Comparison of ENCODE assay signal across 3 cellular contexts in genomic region chr2:1283020-1283801, GRCh38.
TF ChIP-seq lines count a peak whose summit lies in the region.

No MANE protein-coding gene starts in this region.

TF ChIP-seq in A549, 52 proteins besides CTCF, POLR2A, EP300 and RAD21 (continues in another document):
- TF ChIP-seq HDAC2 (IDR thresholded peaks at IDR 0.05) (no peak), SMC3 (IDR thresholded peaks at IDR 0.05) (no peak), NFE2L2 (conservative IDR thresholded peaks at IDR 0.05; ENCODE audit: low read length) (no peak), CBX8 (IDR thresholded peaks at IDR 0.05) (no peak), BHLHE40 (IDR thresholded peaks at IDR 0.05; ENCODE audit: low read depth, low read length) (no peak), SREBF2 (IDR thresholded peaks at IDR 0.05) (no peak), NPAS2 (CRISPR knock-in tag; IDR thresholded peaks at IDR 0.05; ENCODE audit: borderline replicate concordance) (no peak), REST (IDR thresholded peaks at IDR 0.05) (no peak), ZSCAN20 (CRISPR knock-in tag; IDR thresholded peaks at IDR 0.05) (no peak), HOXA7 (CRISPR knock-in tag; IDR thresholded peaks at IDR 0.05) (no peak), HEYL (CRISPR knock-in tag; IDR thresholded peaks at IDR 0.05) (no peak), HMGXB4 (CRISPR knock-in tag; IDR thresholded peaks at IDR 0.05; ENCODE audit: borderline replicate concordance) (no peak), NR3C1 (IDR thresholded peaks at IDR 0.05) (no peak), ATOH8 (CRISPR knock-in tag; IDR thresholded peaks at IDR 0.05; ENCODE audit: low read depth) (no peak), USF2 (IDR thresholded peaks at IDR 0.05) (no peak), JUNB (IDR thresholded peaks at IDR 0.05) (no peak)

TF ChIP-seq in K562, 482 proteins besides CTCF, POLR2A, EP300 and RAD21:
- TF ChIP-seq CHD1 (IDR thresholded peaks at IDR 0.05; ENCODE audit: low read length), result no peak
- no peak for TF ChIP-seq ZNF41 (CRISPR knock-in tag; conservative IDR thresholded peaks at IDR 0.05)
- TF ChIP-seq E2F1 (CRISPR knock-in tag; IDR thresholded peaks at IDR 0.05), result no peak
- TF ChIP-seq CBFA2T2 (conservative IDR thresholded peaks at IDR 0.05), result no peak
- TF ChIP-seq ELF2 (CRISPR knock-in tag; IDR thresholded peaks at IDR 0.05), result no peak
- TF ChIP-seq PHF8 (IDR thresholded peaks at IDR 0.05; ENCODE audit: borderline replicate concordance, low read length), result no peak
- TF ChIP-seq CBX2 (IDR thresholded peaks at IDR 0.05; ENCODE audit: insufficient read depth, low read length, poor library complexity, severe bottlenecking), result no peak

TF ChIP-seq in HepG2, 621 proteins besides CTCF, POLR2A, EP300 and RAD21:
- TF ChIP-seq ZNF607 (CRISPR knock-in tag; IDR thresholded peaks at IDR 0.05; ENCODE audit: borderline replicate concordance) (no peak), TOE1 (CRISPR knock-in tag; IDR thresholded peaks at IDR 0.05) (no peak), ZFP90 (CRISPR knock-in tag; IDR thresholded peaks at IDR 0.05; ENCODE audit: borderline replicate concordance) (no peak), NFYB (CRISPR knock-in tag; IDR thresholded peaks at IDR 0.05) (no peak), ZBTB20 (CRISPR knock-in tag; IDR thresholded peaks at IDR 0.05; ENCODE audit: borderline replicate concordance, low read depth) (no peak), HOXA7 (CRISPR knock-in tag; IDR thresholded peaks at IDR 0.05) (no peak), ZNF383 (CRISPR knock-in tag; IDR thresholded peaks at IDR 0.05; ENCODE audit: borderline replicate concordance) (no peak), ZNF234 (CRISPR knock-in tag; conservative IDR thresholded peaks at IDR 0.05) (no peak), KLF6 (CRISPR knock-in tag; IDR thresholded peaks at IDR 0.05) (no peak)
TF ChIP-seq in HepG2: peak in this region for 0.
